ENCODE assay signal across 22 cellular contexts in genomic region chr5:32840606-32841005, GRCh38.
DNase-seq lines count a peak whose midpoint lies in the region; ATAC-seq, FAIRE-seq and TF ChIP-seq lines count a peak whose summit lies in the region.
"Had no signal": no experiment of that assay in that cellular context is flagged by ENCODE, and none has a peak within 500 bp of the region (broad histone marks: within the 10 kb centered on the region; RNA-seq: fewer than 3 reads in every experiment).

No MANE protein-coding gene starts in this region.

- POLR2A ChIA-PET in SK-N-SH (lab: Yijun Ruan, JAX), result no interaction called here

- no peaks in the 10 kb centered on the region for H3K27me3 ChIP-seq in SK-N-SH (ENCODE audit: insufficient read depth)
- no peaks in the 10 kb centered on the region for H3K27me3 ChIP-seq in tibial artery
- H3K27me3 ChIP-seq: BLaER1 had no signal

- no peak for TF ChIP-seq CTCF in SK-N-SH (IDR thresholded peaks at IDR 0.05)
- no peak for TF ChIP-seq CTCF in cardiac fibroblast (IDR thresholded peaks at IDR 0.05; ENCODE audit: low read depth, low read length)
- no peak for TF ChIP-seq CTCF in fibroblast of mammary gland (conservative IDR thresholded peaks at IDR 0.05; ENCODE audit: control insufficient read depth, insufficient read depth, low read depth, low read length)
- TF ChIP-seq CTCF in tibial artery (IDR thresholded peaks at IDR 0.05), result no peak

- ATAC-seq in SK-N-SH treated with all-trans-retinoic acid at 6 μM for 48 hours, result no peak
- ATAC-seq: A549, GM12878, HepG2 had no signal

- H2AFZ ChIP-seq in SK-N-SH (ENCODE audit: low read depth), result 0 out of 2 replicates have a peak overlapping the region, but pooled peaks have one; percentile 9
- H2AFZ ChIP-seq: GM23248 had no signal

- CTCF ChIA-PET in SK-N-SH (lab: Yijun Ruan, JAX), result no interaction called here

- H3K4me1 ChIP-seq in SK-N-SH (ENCODE audit: control insufficient read depth in 1 of 2, insufficient read depth in 2 of 2, low read depth in 1 of 2, low read length in 1 of 2), result peaks cover 0 to 20% of the 10 kb centered on the region in 2 experiments; a peak in 2 of 4 replicates
- H3K4me1 ChIP-seq in tibial artery, result peaks cover 0 to 57% (median 15%) of the 10 kb centered on the region in 4 donors
- H3K4me1 ChIP-seq: A549, BLaER1, HAP-1 had no signal

- no peak overlapping the region for H3K9ac ChIP-seq in SK-N-SH
- H3K9ac ChIP-seq: BLaER1, GM23248 had no signal

- H3K79me2 ChIP-seq in SK-N-SH (ENCODE audit: insufficient read depth), result no peaks in the 10 kb centered on the region

- H3F3A ChIP-seq in SK-N-SH (replicated peaks; ENCODE audit: insufficient read depth), result peaks cover 17% of the 10 kb centered on the region

- H4K20me1 ChIP-seq in SK-N-SH (ENCODE audit: insufficient read depth), result no peaks in the 10 kb centered on the region
- H4K20me1 ChIP-seq: BLaER1 had no signal

- 0 out of 2 replicates have a peak overlapping the region, but pooled peaks have one; percentile 23 for H3K4me2 ChIP-seq in SK-N-SH
- H3K4me2 ChIP-seq: A549, BLaER1 had no signal

- no peak for FAIRE-seq in urothelium cell line (lab: Jason Lieb, UNC)
- FAIRE-seq: A549, GM12878, HepG2 had no signal

- TF ChIP-seq RAD21 in SK-N-SH (IDR thresholded peaks at IDR 0.05; ENCODE audit: low read length), result no peak

- H3K36me3 ChIP-seq in SK-N-SH (replicated peaks in 1 of 2; ENCODE audit: control insufficient read depth in 1 of 2, insufficient read depth in 2 of 2, low read length in 1 of 2) (no peaks in the 10 kb centered on the region), tibial artery (no peaks in the 10 kb centered on the region)
- H3K36me3 ChIP-seq: BLaER1, HAP-1 had no signal

- TF ChIP-seq EP300 in SK-N-SH (IDR thresholded peaks at IDR 0.05; ENCODE audit: borderline replicate concordance in 1 of 2, low read depth in 1 of 2, low read length in 1 of 2), result no peak

- H3K9me3 ChIP-seq in SK-N-SH (no peaks in the 10 kb centered on the region), tibial artery (no peaks in the 10 kb centered on the region)
- H3K9me3 ChIP-seq: A549, BLaER1, HAP-1 had no signal

- DNase-seq in SK-N-SH (no peak), cardiac fibroblast (ENCODE audit: low read depth in 2 of 2) (peak; percentile 14 to 35), fibroblast of mammary gland (ENCODE audit: low read depth) (peak; percentile 6), tibial artery (peak; percentile 36 to 79), urothelium cell line (ENCODE audit: low spot score) (no peak), NCI-H82 treated with DMSO at 0.1 percent for 48 hours (lab: John Stamatoyannopoulos, UW; ENCODE audit: unreplicated experiment) (no peak), NCI-H2196 treated with DMSO at 0.1 percent for 48 hours (lab: John Stamatoyannopoulos, UW; ENCODE audit: unreplicated experiment) (no peak)
- DNase-seq: AML-193; CD8-positive, alpha-beta memory T cell; COR-L47; DMS 273 treated with DMSO at 0.1 percent for 48 hours; DMS53; DND-41; EL; GM23248 had no signal

- no peaks in the 10 kb centered on the region for H3K9me2 ChIP-seq in SK-N-SH

- H3K4me3 ChIP-seq in SK-N-SH (ENCODE audit: low read depth in 2 of 2, low read length in 1 of 2) (no peak overlapping the region), cardiac fibroblast (replicated peaks in 1 of 2; ENCODE audit: low read depth in 2 of 2, low read length in 2 of 2) (no peak overlapping the region), fibroblast of mammary gland (ENCODE audit: control insufficient read depth, low read depth, low read length) (no peak overlapping the region), tibial artery (no peak overlapping the region)
- H3K4me3 ChIP-seq: A549, BLaER1, GM12878, GM23248, HAP-1 had no signal

- H3K27ac ChIP-seq in SK-N-SH (ENCODE audit: low read depth in 2 of 2, low read length in 1 of 2) (peak overlapping the region in 1 of 2 experiments; percentile 75; a peak in 2 of 4 replicates), tibial artery (peak overlapping the region; percentile 47 to 73)
- H3K27ac ChIP-seq: 22Rv1, A549, BLaER1, GM23248 had no signal

- intact Hi-C loops in tibial artery (cut with DNase I; ENCODE audit: low total_unique reads), result no loop called here

- 57% methylated on average over 3 of the region's 3 CpGs for WGBS in SK-N-SH (ENCODE audit: low lambda C conversion rate)

TF ChIP-seq in SK-N-SH, 30 proteins besides CTCF, POLR2A, EP300 and RAD21 (continues in another document):
- TF ChIP-seq SIN3A (IDR thresholded peaks at IDR 0.05; ENCODE audit: borderline replicate concordance, low read depth, low read length) (no peak), NRF1 (IDR thresholded peaks at IDR 0.05; ENCODE audit: low read depth, low read length) (no peak), SMC3 (IDR thresholded peaks at IDR 0.05; ENCODE audit: low read depth, low read length) (no peak), GABPA (IDR thresholded peaks at IDR 0.05; ENCODE audit: low read depth) (no peak), TCF12 (IDR thresholded peaks at IDR 0.05) (no peak), CHD2 (IDR thresholded peaks at IDR 0.05; ENCODE audit: low read length, partially characterized antibody) (no peak), RCOR1 (IDR thresholded peaks at IDR 0.05; ENCODE audit: low read length) (no peak), ELF1 (IDR thresholded peaks at IDR 0.05) (no peak), FOSL2 (IDR thresholded peaks at IDR 0.05; ENCODE audit: borderline replicate concordance, low read depth) (no peak), MEF2A (IDR thresholded peaks at IDR 0.05; ENCODE audit: borderline replicate concordance, low read depth) (no peak), RFX5 (IDR thresholded peaks at IDR 0.05; ENCODE audit: low read length) (no peak), POLR2AphosphoS5 (IDR thresholded peaks at IDR 0.05; ENCODE audit: low read depth, low read length) (no peak), EZH2phosphoT487 (IDR thresholded peaks at IDR 0.05; ENCODE audit: borderline replicate concordance, low read depth) (no peak), FOXM1 (IDR thresholded peaks at IDR 0.05; ENCODE audit: low read depth) (no peak), NFIC (IDR thresholded peaks at IDR 0.05; ENCODE audit: borderline replicate concordance) (no peak), JUND (IDR thresholded peaks at IDR 0.05) (no peak), ZBTB33 (IDR thresholded peaks at IDR 0.05; ENCODE audit: borderline replicate concordance, low read depth) (no peak), FOXJ3 (CRISPR knock-in tag; IDR thresholded peaks at IDR 0.05) (no peak)

TF ChIP-seq in SK-N-SH treated with all-trans-retinoic acid at 6 μM for 48 hours, 23 proteins besides CTCF, POLR2A, EP300 and RAD21 (continues in another document):
- TF ChIP-seq CSRNP3 (CRISPR knock-in tag; IDR thresholded peaks at IDR 0.05), result no peak
- no peak for TF ChIP-seq ZNF70 (CRISPR knock-in tag; IDR thresholded peaks at IDR 0.05)
- no peak for TF ChIP-seq TSHZ2 (CRISPR knock-in tag; IDR thresholded peaks at IDR 0.05)
- no peak for TF ChIP-seq ZFP3 (CRISPR knock-in tag; IDR thresholded peaks at IDR 0.05)
- no peak for TF ChIP-seq PATZ1 (CRISPR knock-in tag; IDR thresholded peaks at IDR 0.05; ENCODE audit: borderline replicate concordance)
- no peak for TF ChIP-seq ARNTL (CRISPR knock-in tag; IDR thresholded peaks at IDR 0.05; ENCODE audit: borderline replicate concordance, low read depth)
- no peak for TF ChIP-seq ZNF565 (CRISPR knock-in tag; conservative IDR thresholded peaks at IDR 0.05; ENCODE audit: low read depth)

Comparison
In these comparisons a context has a peak if more than half of its experiments do, and no peak if none do; other contexts are left out.
1. DNase-seq: peak in cardiac fibroblast (2 of 2), fibroblast of mammary gland (single experiment) and tibial artery (2 of 2); none in SK-N-SH (single experiment), urothelium cell line (single experiment), NCI-H82 treated with DMSO at 0.1 percent for 48 hours (single experiment) and NCI-H2196 treated with DMSO at 0.1 percent for 48 hours (single experiment).